ENCODE assay signal across 8 cellular contexts in genomic region chr6:138818496-138819194, GRCh38. TPM values are rescaled to one million over a fixed set of nuclear protein-coding genes. Genes with fewer than 3 reads are reported as not detected.
A peak's percentile ranks its signal among the peaks of the same experiment; 100 is the strongest.
DNase-seq lines count a peak whose midpoint lies in the region; ATAC-seq, FAIRE-seq and TF ChIP-seq lines count a peak whose summit lies in the region.

No MANE protein-coding gene starts in this region.

- DNase-seq in G401 (ENCODE audit: low spot score) (peak; percentile 13), body of pancreas (peak in 1 of 4 donors; percentile 16), upper lobe of left lung (no peak), NCI-H2107 (lab: John Stamatoyannopoulos, UW) (no peak), small intestine (no peak)
- no peak for DNase-seq in activated effector memory CD4-positive, alpha-beta T cell treated with Interleukin-2 at 50 U/mL for 16 hours

- H3K9me3 ChIP-seq in body of pancreas (no peaks in the 10 kb centered on the region), upper lobe of left lung (no peaks in the 10 kb centered on the region), small intestine (ENCODE audit: control insufficient read depth, low read depth) (no peaks in the 10 kb centered on the region)

- no peak for FAIRE-seq in small intestine (lab: Jason Lieb, UNC)

- peak; percentile 60 for ATAC-seq in GM19452 (IDR thresholded peaks at IDR 0.05; ENCODE audit: unreplicated experiment)
- peak; percentile 74 for ATAC-seq in HG03354 (IDR thresholded peaks at IDR 0.05; ENCODE audit: poor library complexity, severe bottlenecking, unreplicated experiment)
- no peak for ATAC-seq in body of pancreas
- ATAC-seq in upper lobe of left lung (ENCODE audit: low FRiP score in 2 of 2) = no peak

- H3K4me1 ChIP-seq in body of pancreas = peaks cover 12% of the 10 kb centered on the region
- H3K4me1 ChIP-seq in upper lobe of left lung = peaks cover 0 to 12% (median 10%) of the 10 kb centered on the region in 4 donors
- no peaks in the 10 kb centered on the region for H3K4me1 ChIP-seq in small intestine (ENCODE audit: control insufficient read depth in 2 of 2, insufficient read depth in 1 of 2, low read depth in 1 of 2, low read length in 1 of 2)

- peak overlapping the region in 3 of 4 donors; percentile 28 to 68 (median 53) for H3K27ac ChIP-seq in body of pancreas
- peak overlapping the region; percentile 18 to 79 (median 73) for H3K27ac ChIP-seq in upper lobe of left lung
- H3K27ac ChIP-seq in small intestine (ENCODE audit: low read depth in 1 of 2, low read length in 1 of 2) = no peak overlapping the region

- intact Hi-C loops in body of pancreas (cut with DNase I) = loop anchor here (5.0 to 10.0 kb wide), 2 partner anchors 166 to 544 kb away; partner anchors contain the start of gene REPS1

- in situ Hi-C loops in G401 (cut with HindIII; ENCODE audit: low sequenced_read_pairs) = no loop called here

- TF ChIP-seq POLR2A in body of pancreas (IDR thresholded peaks at IDR 0.05) = no peak
- TF ChIP-seq POLR2A in upper lobe of left lung (IDR thresholded peaks at IDR 0.05) = no peak

- H3K27me3 ChIP-seq in body of pancreas (no peaks in the 10 kb centered on the region), upper lobe of left lung (no peaks in the 10 kb centered on the region), small intestine (ENCODE audit: control insufficient read depth in 2 of 2, insufficient read depth in 2 of 2, low read length in 2 of 2) (no peaks in the 10 kb centered on the region)

- WGBS in body of pancreas, 2 donors = 53 to 63% methylated on average over 10 of the region's 10 CpGs
- WGBS in upper lobe of left lung, 2 donors = 63 to 72% methylated on average over 10 of the region's 10 CpGs
- WGBS in small intestine, 3 donors = 52 to 59% (median 58%) methylated on average over 10 of the region's 10 CpGs

- no peak for TF ChIP-seq EP300 in upper lobe of left lung (IDR thresholded peaks at IDR 0.05)

- no peak overlapping the region for H3K4me3 ChIP-seq in body of pancreas
- no peak overlapping the region for H3K4me3 ChIP-seq in upper lobe of left lung
- no peak overlapping the region for H3K4me3 ChIP-seq in small intestine (ENCODE audit: low read depth in 1 of 2, low read length in 2 of 2)

- no peaks in the 10 kb centered on the region for H3K36me3 ChIP-seq in body of pancreas (replicated peaks in 1 of 2; ENCODE audit: insufficient read depth in 1 of 2, low read depth in 2 of 2)
- H3K36me3 ChIP-seq in upper lobe of left lung = no peaks in the 10 kb centered on the region
- H3K36me3 ChIP-seq in small intestine (ENCODE audit: control insufficient read depth in 2 of 2, insufficient read depth in 2 of 2, low read length in 2 of 2) = no peaks in the 10 kb centered on the region

- TF ChIP-seq CTCF in body of pancreas (IDR thresholded peaks at IDR 0.05) (no peak), upper lobe of left lung (IDR thresholded peaks at IDR 0.05) (no peak)

RNA-seq across cellular contexts. Expression of gene ECT2L, which starts 22.8 kb away (rescaled TPM):
- not detected in 2 replicates for total RNA-seq in G401 (2014; rRNA removed; shearing (Covaris generic))
- total RNA-seq in body of pancreas (not detected), upper lobe of left lung (10 to 100 TPM in 1 of 6 donors, 1 to 10 TPM in 4, under 1 TPM in 1; 0.20 to 28.4 (median 3.1) TPM)
- not detected for polyA plus RNA-seq in small intestine

RNA-seq across cellular contexts. Expression of gene CCDC28A, which starts 45.1 kb away (rescaled TPM):
- total RNA-seq in G401 (2014; rRNA removed; shearing (Covaris generic)) = 27.4 and 27.6 TPM in 2 replicates
- total RNA-seq in body of pancreas = 10 to 100 TPM in 1 of 2 donors, 1 to 10 TPM in 1; 2.0 to 17.9 TPM
- total RNA-seq in upper lobe of left lung = 10 to 100 TPM; 12.7 to 39.6 (median 22.8) TPM
- polyA plus RNA-seq in small intestine = 10 to 100 TPM; 26.6 to 59.5 (median 47.3) TPM

Comparison
In these comparisons a context has a peak if more than half of its experiments do, and no peak if none do; other contexts are left out.
1. ATAC-seq: peak in GM19452 (single experiment) and HG03354 (single experiment); none in body of pancreas (single experiment) and upper lobe of left lung (0 of 2).
2. H3K27ac ChIP-seq: peak in body of pancreas (3 of 4) and upper lobe of left lung (4 of 4); none in small intestine (0 of 2).